In genomic region chrX:119496521-119496829, GRCh38 we compare ENCODE assay signal across 26 cellular contexts. TPM values are rescaled to one million over a fixed set of nuclear protein-coding genes. Genes with fewer than 3 reads are reported as not detected.
A peak's percentile ranks its signal among the peaks of the same experiment; 100 is the strongest.
DNase-seq lines count a peak whose midpoint lies in the region; ATAC-seq, FAIRE-seq and TF ChIP-seq lines count a peak whose summit lies in the region.
"Had no signal": no experiment of that assay in that cellular context is flagged by ENCODE, and none has a peak within 500 bp of the region (broad histone marks: within the 10 kb centered on the region; RNA-seq: fewer than 3 reads in every experiment).

No MANE protein-coding gene starts in this region.

- no peaks in the 10 kb centered on the region for H3K4me1 Mint-ChIP-seq in astrocyte (ENCODE audit: low read depth, unreplicated experiment)
- H3K4me1 Mint-ChIP-seq in activated CD8-positive, alpha-beta T cell treated with anti-CD3 and anti-CD28 coated beads for 36 hours (ENCODE audit: low read depth): peaks cover 6% of the 10 kb centered on the region

- H3K9ac ChIP-seq in BLaER1 treated with 17β-estradiol and CSF1 and Interleukin-3, amounts not matched to agents 10 nM and 100 nM: no peak overlapping the region
- H3K9ac ChIP-seq in astrocyte (ENCODE audit: low read length): no peak overlapping the region
- H3K9ac ChIP-seq: SK-N-SH had no signal

- H3K36me3 Mint-ChIP-seq in astrocyte (ENCODE audit: low read depth, unreplicated experiment): no peaks in the 10 kb centered on the region
- H3K36me3 Mint-ChIP-seq in activated CD8-positive, alpha-beta T cell treated with anti-CD3 and anti-CD28 coated beads for 36 hours (ENCODE audit: low read depth): no peaks in the 10 kb centered on the region
- H3K36me3 Mint-ChIP-seq: natural killer cell treated with Interleukin-12 subunit alpha and Interleukin-12 subunit beta and Interleukin-15 and Interleukin-18, amount 100 ng/mL, for 72 hours had no signal

- no peak overlapping the region for H3K4me3 ChIP-seq in BLaER1 treated with 17β-estradiol and CSF1 and Interleukin-3, amounts not matched to agents 10 nM and 100 nM
- H3K4me3 ChIP-seq in HL-60 (replicated peaks; ENCODE audit: insufficient read depth, low read length) (no peak overlapping the region), astrocyte (ENCODE audit: insufficient read depth, low read depth, low read length) (no peak overlapping the region), neutrophil (ENCODE audit: low read depth in 1 of 2, low read length in 1 of 2) (no peak overlapping the region)
- H3K4me3 ChIP-seq: body of pancreas, ovary, testis had no signal

- FAIRE-seq in astrocyte (lab: Jason Lieb, UNC): no peak

- peak overlapping the region in 8 of 11 experiments; percentile 43 to 70 (median 57); a peak in 16 of 22 replicates for H3K4me2 ChIP-seq in BLaER1 treated with 17β-estradiol and CSF1 and Interleukin-3, amounts not matched to agents 10 nM and 100 nM
- no peak overlapping the region for H3K4me2 ChIP-seq in astrocyte (ENCODE audit: low read length)
- H3K4me2 ChIP-seq: SK-N-SH had no signal

- H3K27me3 ChIP-seq in BLaER1 treated with 17β-estradiol and CSF1 and Interleukin-3, amounts not matched to agents 10 nM and 100 nM: no peaks in the 10 kb centered on the region
- no peaks in the 10 kb centered on the region for H3K27me3 ChIP-seq in HL-60 (ENCODE audit: insufficient read depth, poor library complexity, severe bottlenecking)
- no peaks in the 10 kb centered on the region for H3K27me3 ChIP-seq in astrocyte (ENCODE audit: insufficient read depth, low read length)
- H3K27me3 ChIP-seq in neutrophil: no peaks in the 10 kb centered on the region
- H3K27me3 ChIP-seq: body of pancreas, ovary, testis had no signal

- no peak for ATAC-seq in activated CD8-positive, alpha-beta T cell treated with anti-CD3 and anti-CD28 coated beads for 36 hours
- ATAC-seq: activated naive CD8-positive, alpha-beta T cell treated with anti-CD3 and anti-CD28 coated beads, Interleukin-2, amount 50 U/mL, for 24 hours; body of pancreas; natural killer cell treated with Interleukin-12 subunit alpha and Interleukin-12 subunit beta and Interleukin-15 and Interleukin-18, amount 100 ng/mL, for 72 hours had no signal

- H2AFZ ChIP-seq in astrocyte (ENCODE audit: low read depth, low read length): no peak overlapping the region

- H3K9me3 Mint-ChIP-seq in astrocyte (ENCODE audit: unreplicated experiment): no peaks in the 10 kb centered on the region
- no peaks in the 10 kb centered on the region for H3K9me3 Mint-ChIP-seq in activated CD8-positive, alpha-beta T cell treated with anti-CD3 and anti-CD28 coated beads for 36 hours
- H3K9me3 Mint-ChIP-seq: activated CD4-positive, alpha-beta T cell treated with anti-CD3 and anti-CD28 coated beads, Interleukin-2, amount 10 ng/mL, durations not matched to agents 24 days and 14 days; activated naive CD8-positive, alpha-beta T cell treated with anti-CD3 and anti-CD28 coated beads, Interleukin-2, amount 50 U/mL, for 24 hours; natural killer cell treated with Interleukin-12 subunit alpha and Interleukin-12 subunit beta and Interleukin-15 and Interleukin-18, amount 100 ng/mL, for 72 hours had no signal

- no peaks in the 10 kb centered on the region for H4K20me1 ChIP-seq in BLaER1 treated with 17β-estradiol and CSF1 and Interleukin-3, amounts not matched to agents 10 nM and 100 nM
- H4K20me1 ChIP-seq in astrocyte (ENCODE audit: insufficient read depth, low read length): no peaks in the 10 kb centered on the region

- no peak for TF ChIP-seq CTCF in HL-60 (IDR thresholded peaks at IDR 0.05; ENCODE audit: insufficient read depth, low read length)
- no peak for TF ChIP-seq CTCF in astrocyte (IDR thresholded peaks at IDR 0.05; ENCODE audit: insufficient read depth, low read depth, low read length)
- TF ChIP-seq CTCF in neutrophil (IDR thresholded peaks at IDR 0.05): no peak
- TF ChIP-seq CTCF in activated CD8-positive, alpha-beta T cell treated with anti-CD3 and anti-CD28 coated beads for 36 hours (IDR thresholded peaks at IDR 0.05): no peak

- POLR2A ChIA-PET in activated CD8-positive, alpha-beta T cell treated with anti-CD3 and anti-CD28 coated beads for 36 hours (lab: Charles Lee): no interaction called here

- CTCF ChIA-PET in activated CD8-positive, alpha-beta T cell treated with anti-CD3 and anti-CD28 coated beads for 36 hours (lab: Charles Lee): interaction anchor here (1.3 kb wide), 1 partner anchor 13 kb away, joined by 6 read pairs; no protein-coding TSS in a partner anchor

- H3K79me2 ChIP-seq in astrocyte (ENCODE audit: insufficient read depth, low read length): no peaks in the 10 kb centered on the region

- H3K4me3 Mint-ChIP-seq in astrocyte (ENCODE audit: unreplicated experiment): no peak overlapping the region
- H3K4me3 Mint-ChIP-seq in activated CD8-positive, alpha-beta T cell treated with anti-CD3 and anti-CD28 coated beads for 36 hours: no peak overlapping the region
- H3K4me3 Mint-ChIP-seq: activated CD4-positive, alpha-beta T cell treated with anti-CD3 and anti-CD28 coated beads, Interleukin-2, amount 10 ng/mL, durations not matched to agents 24 days and 14 days; activated naive CD8-positive, alpha-beta T cell treated with anti-CD3 and anti-CD28 coated beads, Interleukin-2, amount 50 U/mL, for 24 hours; natural killer cell treated with Interleukin-12 subunit alpha and Interleukin-12 subunit beta and Interleukin-15 and Interleukin-18, amount 100 ng/mL, for 72 hours had no signal

- DNase-seq in HL-60 (ENCODE audit: low read depth in 1 of 2, low spot score in 1 of 2): no peak
- no peak for DNase-seq in astrocyte (ENCODE audit: low read depth)
- DNase-seq in epidermal melanocyte (ENCODE audit: insufficient read length, low spot score): no peak
- DNase-seq in NCI-H2171 treated with DMSO at 0.1 percent for 48 hours (lab: John Stamatoyannopoulos, UW): no peak
- no peak for DNase-seq in activated CD8-positive, alpha-beta T cell treated with anti-CD3 and anti-CD28 coated beads for 36 hours
- DNase-seq in NCI-H1694 (lab: John Stamatoyannopoulos, UW): no peak
- DNase-seq: activated naive CD8-positive, alpha-beta T cell treated with anti-CD3 and anti-CD28 coated beads, Interleukin-2, amount 50 U/mL, for 24 hours; body of pancreas; DMS79; effector CD4-positive, alpha-beta T cell; GOT3; head of caudate nucleus; kidney glomerular epithelial cell; mesendoderm; NCI-H1105; NCI-H2029; NCI-H2227 treated with DMSO at 0.1 percent for 48 hours; NCI-H748 treated with DMSO at 0.1 percent for 48 hours; ovary; retina; SK-N-SH; testis had no signal

- H3K27ac ChIP-seq in BLaER1 treated with 17β-estradiol and CSF1 and Interleukin-3, amounts not matched to agents 10 nM and 100 nM: peak overlapping the region in 2 of 11 experiments; percentile 28 to 36; a peak in 2 of 22 replicates
- peak overlapping the region; percentile 41 for H3K27ac ChIP-seq in HL-60 (replicated peaks)
- no peak overlapping the region for H3K27ac ChIP-seq in astrocyte (ENCODE audit: low read depth, low read length)
- peak overlapping the region; percentile 56 for H3K27ac ChIP-seq in neutrophil
- H3K27ac ChIP-seq: body of pancreas, ovary, testis had no signal

- no peaks in the 10 kb centered on the region for H3K36me3 ChIP-seq in BLaER1 treated with 17β-estradiol and CSF1 and Interleukin-3, amounts not matched to agents 10 nM and 100 nM
- H3K36me3 ChIP-seq in astrocyte (ENCODE audit: insufficient read depth, low read length) (no peaks in the 10 kb centered on the region), neutrophil (no peaks in the 10 kb centered on the region)
- H3K36me3 ChIP-seq: ovary had no signal

- H3K27me3 Mint-ChIP-seq in astrocyte (ENCODE audit: low read depth, unreplicated experiment): no peaks in the 10 kb centered on the region
- H3K27me3 Mint-ChIP-seq in activated CD8-positive, alpha-beta T cell treated with anti-CD3 and anti-CD28 coated beads for 36 hours: no peaks in the 10 kb centered on the region
- H3K27me3 Mint-ChIP-seq: activated CD4-positive, alpha-beta T cell treated with anti-CD3 and anti-CD28 coated beads, Interleukin-2, amount 10 ng/mL, durations not matched to agents 24 days and 14 days; activated naive CD8-positive, alpha-beta T cell treated with anti-CD3 and anti-CD28 coated beads, Interleukin-2, amount 50 U/mL, for 24 hours had no signal

- H3K27ac Mint-ChIP-seq in astrocyte (ENCODE audit: unreplicated experiment): peak overlapping the region; percentile 47
- H3K27ac Mint-ChIP-seq in activated CD8-positive, alpha-beta T cell treated with anti-CD3 and anti-CD28 coated beads for 36 hours: no peak overlapping the region
- H3K27ac Mint-ChIP-seq: activated CD4-positive, alpha-beta T cell treated with anti-CD3 and anti-CD28 coated beads, Interleukin-2, amount 10 ng/mL, durations not matched to agents 24 days and 14 days; activated naive CD8-positive, alpha-beta T cell treated with anti-CD3 and anti-CD28 coated beads, Interleukin-2, amount 50 U/mL, for 24 hours; natural killer cell treated with Interleukin-12 subunit alpha and Interleukin-12 subunit beta and Interleukin-15 and Interleukin-18, amount 100 ng/mL, for 72 hours had no signal

- H3K4me1 ChIP-seq in BLaER1 treated with 17β-estradiol and CSF1 and Interleukin-3, amounts not matched to agents 10 nM and 100 nM: peaks cover 0 to 21% (median 19%) of the 10 kb centered on the region in 10 experiments; a peak in 16 of 20 replicates
- H3K4me1 ChIP-seq in astrocyte (ENCODE audit: insufficient read depth, low read length) (no peaks in the 10 kb centered on the region), neutrophil (ENCODE audit: control insufficient read depth in 1 of 2, insufficient read depth in 1 of 2, low read depth in 1 of 2, low read length in 1 of 2) (peaks cover 25 to 27% of the 10 kb centered on the region in 2 experiments)
- H3K4me1 ChIP-seq: body of pancreas, testis had no signal

- no peaks in the 10 kb centered on the region for H3K9me3 ChIP-seq in BLaER1 treated with 17β-estradiol and CSF1 and Interleukin-3, amounts not matched to agents 10 nM and 100 nM (replicated peaks in 1 of 11)
- no peaks in the 10 kb centered on the region for H3K9me3 ChIP-seq in astrocyte (ENCODE audit: insufficient read depth, low read depth, low read length)
- H3K9me3 ChIP-seq in neutrophil: no peaks in the 10 kb centered on the region
- H3K9me3 ChIP-seq: body of pancreas, ovary, SK-N-SH, testis had no signal

- intact Hi-C loops in activated CD8-positive, alpha-beta T cell treated with anti-CD3 and anti-CD28 coated beads for 36 hours (cut with micrococcal nuclease): no loop called here

RNA-seq across cellular contexts. Expression of gene SLC25A5, which starts 28.2 kb away (rescaled TPM):
- 171 and 176 TPM in 2 replicates for total RNA-seq in astrocyte
- 100 to 1,000 TPM; 830 to 839 TPM for total RNA-seq in activated CD8-positive, alpha-beta T cell treated with anti-CD3 and anti-CD28 coated beads for 36 hours
